Comparison of ENCODE assay signal across 25 cellular contexts in the genomic region with DNA sequence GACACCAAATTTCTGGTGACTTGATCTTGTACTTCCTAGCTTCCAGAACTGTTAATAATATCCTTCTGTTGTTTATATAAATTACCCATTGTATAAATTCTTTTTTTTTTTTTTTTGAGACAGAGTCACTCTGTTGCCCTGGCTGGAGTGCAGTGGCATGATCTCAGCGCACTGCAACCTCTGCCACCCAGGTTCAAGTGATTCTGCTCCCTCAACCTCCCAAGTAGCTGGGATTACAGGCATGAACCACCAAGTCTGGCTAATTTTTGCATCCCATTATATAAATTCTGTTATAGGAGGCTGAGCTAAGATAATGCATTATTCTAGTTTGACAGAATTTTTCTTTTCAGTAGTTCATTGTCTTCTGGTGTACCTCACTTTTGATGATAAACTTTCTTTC.
"Had no signal": no experiment of that assay in that cellular context is flagged by ENCODE, and none has a peak within 500 bp of the region (broad histone marks: within the 10 kb centered on the region; RNA-seq: fewer than 3 reads in every experiment).

No MANE protein-coding gene starts in this region.

- H3K4me3 Mint-ChIP-seq: T-cell; T-helper 1 cell treated with Interleukin-12 subunit alpha and Interleukin-12 subunit beta and Interleukin-4 antibody, amounts not matched to agents 30 μg/mL and 1 μg/mL, for 36 hours had no signal

- H3K4me1 ChIP-seq: SJCRH30 had no signal

- H3K36me3 Mint-ChIP-seq: T-cell had no signal

- H3K4me3 ChIP-seq: MG63, SJCRH30, SK-N-MC had no signal

- H3K9me3 ChIP-seq: SJCRH30 had no signal

- DNase-seq: Karpas-422, KG1, MG63, NCI-H1092, NCI-H1105 treated with DMSO at 0.1 percent for 48 hours, NCI-H1417 treated with DMSO at 0.1 percent for 48 hours, NCI-H146, NCI-H1694 treated with DMSO at 0.1 percent for 48 hours, NCI-H2029, NCI-H2081 treated with DMSO at 0.1 percent for 48 hours, NCI-H2171, NCI-H345, NCI-H510A, NCI-H524 treated with DMSO at 0.1 percent for 48 hours, NCI-H69, NCI-H774, SHP77 treated with DMSO at 0.1 percent for 48 hours, SJCRH30, SW 1271, T-cell had no signal

- ATAC-seq: Panc1, Right ventricle myocardium inferior, T-cell had no signal

- H3K27ac ChIP-seq: RWPE1, SJCRH30, SK-N-MC had no signal

- H3K36me3 ChIP-seq: MG63, SJCRH30 had no signal

- H3K27ac Mint-ChIP-seq: T-cell; T-helper 1 cell treated with Interleukin-12 subunit alpha and Interleukin-12 subunit beta and Interleukin-4 antibody, amounts not matched to agents 30 μg/mL and 1 μg/mL, for 36 hours had no signal

- H3K4me1 Mint-ChIP-seq: T-cell had no signal

- H3K27me3 ChIP-seq: MG63, SJCRH30 had no signal
